ENCODE assay signal across 18 cellular contexts in genomic region chr12:116206828-116207227, GRCh38.
DNase-seq lines count a peak whose midpoint lies in the region; ATAC-seq and TF ChIP-seq lines count a peak whose summit lies in the region.
"Had no signal": no experiment of that assay in that cellular context is flagged by ENCODE, and none has a peak within 500 bp of the region (broad histone marks: within the 10 kb centered on the region; RNA-seq: fewer than 3 reads in every experiment).

No MANE protein-coding gene starts in this region.

- peak; percentile 70 for ATAC-seq in activated CD8-positive, alpha-beta T cell treated with anti-CD3 and anti-CD28 coated beads for 36 hours
- no peak for ATAC-seq in activated CD8-positive, alpha-beta T cell treated with anti-CD3 and anti-CD28 coated beads, Interleukin-2, amount 10 ng/mL, durations not matched to agents 7 days and 5 days
- ATAC-seq in stimulated activated naive CD8-positive, alpha-beta T cell treated with anti-CD3 and anti-CD28 coated beads, Interleukin-15, amount 100 ng/mL, for 72 hours, result peak; percentile 39
- no peak for ATAC-seq in stimulated activated naive CD8-positive, alpha-beta T cell treated with anti-CD3 and anti-CD28 coated beads, Interleukin-15, Interleukin-2, amounts not matched to agents 100 U/mL and 50 U/mL, for 24 hours
- ATAC-seq in naive B cell (ENCODE audit: low read depth in 2 of 2), result no peak
- ATAC-seq in stimulated activated effector memory CD8-positive, alpha-beta T cell treated with anti-CD3 and anti-CD28 coated beads, Interleukin-12 subunit alpha, Interleukin-12 subunit beta, amount 100 ng/mL, for 72 hours, result peak; percentile 62
- ATAC-seq in HG02763 (IDR thresholded peaks at IDR 0.05; ENCODE audit: unreplicated experiment), result no peak

- peaks cover 63% of the 10 kb centered on the region for H3K4me1 Mint-ChIP-seq in activated CD8-positive, alpha-beta T cell treated with anti-CD3 and anti-CD28 coated beads for 36 hours (ENCODE audit: low read depth)
- H3K4me1 Mint-ChIP-seq in activated CD8-positive, alpha-beta T cell treated with anti-CD3 and anti-CD28 coated beads, Interleukin-2, amount 10 ng/mL, durations not matched to agents 7 days and 5 days (ENCODE audit: low read depth), result peaks cover 22% of the 10 kb centered on the region
- peaks cover 69% of the 10 kb centered on the region for H3K4me1 Mint-ChIP-seq in stimulated activated naive CD8-positive, alpha-beta T cell treated with anti-CD3 and anti-CD28 coated beads, Interleukin-15, amount 100 ng/mL, for 72 hours
- H3K4me1 Mint-ChIP-seq in naive B cell, result peaks cover 39 to 56% (median 55%) of the 10 kb centered on the region in 3 donors
- H3K4me1 Mint-ChIP-seq in stimulated activated effector memory CD8-positive, alpha-beta T cell treated with anti-CD3 and anti-CD28 coated beads, Interleukin-12 subunit alpha, Interleukin-12 subunit beta, amount 100 ng/mL, for 72 hours, result peaks cover 40% of the 10 kb centered on the region

- no peak for DNase-seq in activated CD8-positive, alpha-beta T cell treated with anti-CD3 and anti-CD28 coated beads for 36 hours
- no peak for DNase-seq in activated CD8-positive, alpha-beta T cell treated with anti-CD3 and anti-CD28 coated beads, Interleukin-2, amount 10 ng/mL, durations not matched to agents 7 days and 5 days
- DNase-seq in stimulated activated naive CD8-positive, alpha-beta T cell treated with anti-CD3 and anti-CD28 coated beads, Interleukin-15, amount 100 ng/mL, for 72 hours, result no peak
- no peak for DNase-seq in stimulated activated naive CD8-positive, alpha-beta T cell treated with anti-CD3 and anti-CD28 coated beads, Interleukin-15, Interleukin-2, amounts not matched to agents 100 U/mL and 50 U/mL, for 24 hours
- DNase-seq in naive B cell, result no peak
- no peak for DNase-seq in stimulated activated effector memory CD8-positive, alpha-beta T cell treated with anti-CD3 and anti-CD28 coated beads, Interleukin-12 subunit alpha, Interleukin-12 subunit beta, amount 100 ng/mL, for 72 hours (ENCODE audit: low spot score in 2 of 2)
- no peak for DNase-seq in C1 segment of cervical spinal cord (lab: John Stamatoyannopoulos, UW)
- DNase-seq: 8988T; ACHN; AML-193; BE2C; Calu3; CD4-positive, alpha-beta memory T cell; COR-L47; DND-41; GOT3; HFFc6 had no signal

- H3K27ac Mint-ChIP-seq in activated CD8-positive, alpha-beta T cell treated with anti-CD3 and anti-CD28 coated beads for 36 hours, result no peak overlapping the region
- H3K27ac Mint-ChIP-seq in activated CD8-positive, alpha-beta T cell treated with anti-CD3 and anti-CD28 coated beads, Interleukin-2, amount 10 ng/mL, durations not matched to agents 7 days and 5 days, result no peak overlapping the region
- peak overlapping the region in 1 of 2 donors; percentile 59 for H3K27ac Mint-ChIP-seq in stimulated activated naive CD8-positive, alpha-beta T cell treated with anti-CD3 and anti-CD28 coated beads, Interleukin-15, amount 100 ng/mL, for 72 hours
- H3K27ac Mint-ChIP-seq in naive B cell, result peak overlapping the region in 4 of 6 donors; percentile 25 to 78 (median 60)
- H3K27ac Mint-ChIP-seq in stimulated activated effector memory CD8-positive, alpha-beta T cell treated with anti-CD3 and anti-CD28 coated beads, Interleukin-12 subunit alpha, Interleukin-12 subunit beta, amount 100 ng/mL, for 72 hours, result no peak overlapping the region
- H3K27ac Mint-ChIP-seq: HFFc6 had no signal

- peaks cover 7% of the 10 kb centered on the region for H3K36me3 Mint-ChIP-seq in activated CD8-positive, alpha-beta T cell treated with anti-CD3 and anti-CD28 coated beads for 36 hours (ENCODE audit: low read depth)
- H3K36me3 Mint-ChIP-seq in activated CD8-positive, alpha-beta T cell treated with anti-CD3 and anti-CD28 coated beads, Interleukin-2, amount 10 ng/mL, durations not matched to agents 7 days and 5 days (ENCODE audit: low read depth), result peaks cover 9% of the 10 kb centered on the region
- H3K36me3 Mint-ChIP-seq in naive B cell, result no peaks in the 10 kb centered on the region
- H3K36me3 Mint-ChIP-seq in stimulated activated effector memory CD8-positive, alpha-beta T cell treated with anti-CD3 and anti-CD28 coated beads, Interleukin-12 subunit alpha, Interleukin-12 subunit beta, amount 100 ng/mL, for 72 hours, result no peaks in the 10 kb centered on the region

- CTCF ChIA-PET in activated CD8-positive, alpha-beta T cell treated with anti-CD3 and anti-CD28 coated beads for 36 hours (lab: Charles Lee), result interaction anchor here (1.0 to 2.1 kb wide), 2 partner anchors 9 to 11 kb away, joined by 3 to 12 read pairs; no protein-coding TSS in a partner anchor
- CTCF ChIA-PET in activated CD8-positive, alpha-beta T cell treated with anti-CD3 and anti-CD28 coated beads, Interleukin-2, amount 10 ng/mL, durations not matched to agents 7 days and 5 days (lab: Charles Lee), result interaction anchor here (2.0 kb wide), 1 partner anchor 10 kb away, joined by 7 read pairs; no protein-coding TSS in a partner anchor

- no peaks in the 10 kb centered on the region for H3K27me3 Mint-ChIP-seq in activated CD8-positive, alpha-beta T cell treated with anti-CD3 and anti-CD28 coated beads for 36 hours
- no peaks in the 10 kb centered on the region for H3K27me3 Mint-ChIP-seq in activated CD8-positive, alpha-beta T cell treated with anti-CD3 and anti-CD28 coated beads, Interleukin-2, amount 10 ng/mL, durations not matched to agents 7 days and 5 days (ENCODE audit: low read depth)
- no peaks in the 10 kb centered on the region for H3K27me3 Mint-ChIP-seq in stimulated activated naive CD8-positive, alpha-beta T cell treated with anti-CD3 and anti-CD28 coated beads, Interleukin-15, amount 100 ng/mL, for 72 hours
- no peaks in the 10 kb centered on the region for H3K27me3 Mint-ChIP-seq in naive B cell
- H3K27me3 Mint-ChIP-seq: CD4-positive, alpha-beta memory T cell had no signal

- H3K4me3 Mint-ChIP-seq in activated CD8-positive, alpha-beta T cell treated with anti-CD3 and anti-CD28 coated beads for 36 hours, result no peak overlapping the region
- H3K4me3 Mint-ChIP-seq in activated CD8-positive, alpha-beta T cell treated with anti-CD3 and anti-CD28 coated beads, Interleukin-2, amount 10 ng/mL, durations not matched to agents 7 days and 5 days, result no peak overlapping the region
- no peak overlapping the region for H3K4me3 Mint-ChIP-seq in stimulated activated naive CD8-positive, alpha-beta T cell treated with anti-CD3 and anti-CD28 coated beads, Interleukin-15, amount 100 ng/mL, for 72 hours
- H3K4me3 Mint-ChIP-seq in naive B cell, result no peak overlapping the region
- no peak overlapping the region for H3K4me3 Mint-ChIP-seq in stimulated activated effector memory CD8-positive, alpha-beta T cell treated with anti-CD3 and anti-CD28 coated beads, Interleukin-12 subunit alpha, Interleukin-12 subunit beta, amount 100 ng/mL, for 72 hours
- H3K4me3 Mint-ChIP-seq: HFFc6 had no signal

- POLR2A ChIA-PET in activated CD8-positive, alpha-beta T cell treated with anti-CD3 and anti-CD28 coated beads for 36 hours (lab: Charles Lee), result no interaction called here
- POLR2A ChIA-PET in activated CD8-positive, alpha-beta T cell treated with anti-CD3 and anti-CD28 coated beads, Interleukin-2, amount 10 ng/mL, durations not matched to agents 7 days and 5 days (lab: Charles Lee), result no interaction called here

- intact Hi-C loops in activated CD8-positive, alpha-beta T cell treated with anti-CD3 and anti-CD28 coated beads for 36 hours (cut with micrococcal nuclease), result no loop called here

- no peaks in the 10 kb centered on the region for H3K9me3 Mint-ChIP-seq in activated CD8-positive, alpha-beta T cell treated with anti-CD3 and anti-CD28 coated beads for 36 hours
- no peaks in the 10 kb centered on the region for H3K9me3 Mint-ChIP-seq in activated CD8-positive, alpha-beta T cell treated with anti-CD3 and anti-CD28 coated beads, Interleukin-2, amount 10 ng/mL, durations not matched to agents 7 days and 5 days (ENCODE audit: insufficient read depth)
- no peaks in the 10 kb centered on the region for H3K9me3 Mint-ChIP-seq in stimulated activated naive CD8-positive, alpha-beta T cell treated with anti-CD3 and anti-CD28 coated beads, Interleukin-15, amount 100 ng/mL, for 72 hours
- H3K9me3 Mint-ChIP-seq in naive B cell, result no peaks in the 10 kb centered on the region
- no peaks in the 10 kb centered on the region for H3K9me3 Mint-ChIP-seq in stimulated activated effector memory CD8-positive, alpha-beta T cell treated with anti-CD3 and anti-CD28 coated beads, Interleukin-12 subunit alpha, Interleukin-12 subunit beta, amount 100 ng/mL, for 72 hours
- H3K9me3 Mint-ChIP-seq: CD4-positive, alpha-beta memory T cell; HFFc6 had no signal

- TF ChIP-seq CTCF in activated CD8-positive, alpha-beta T cell treated with anti-CD3 and anti-CD28 coated beads for 36 hours (IDR thresholded peaks at IDR 0.05), result no peak

Comparison
In these comparisons a context has a peak if more than half of its experiments do, and no peak if none do; other contexts are left out.
1. ATAC-seq: peak in activated CD8-positive, alpha-beta T cell treated with anti-CD3 and anti-CD28 coated beads for 36 hours (single experiment), stimulated activated naive CD8-positive, alpha-beta T cell treated with anti-CD3 and anti-CD28 coated beads, Interleukin-15, amount 100 ng/mL, for 72 hours (single experiment) and stimulated activated effector memory CD8-positive, alpha-beta T cell treated with anti-CD3 and anti-CD28 coated beads, Interleukin-12 subunit alpha, Interleukin-12 subunit beta, amount 100 ng/mL, for 72 hours (single experiment); none in activated CD8-positive, alpha-beta T cell treated with anti-CD3 and anti-CD28 coated beads, Interleukin-2, amount 10 ng/mL, durations not matched to agents 7 days and 5 days (single experiment), stimulated activated naive CD8-positive, alpha-beta T cell treated with anti-CD3 and anti-CD28 coated beads, Interleukin-15, Interleukin-2, amounts not matched to agents 100 U/mL and 50 U/mL, for 24 hours (single experiment), naive B cell (0 of 2) and HG02763 (single experiment).
2. H3K27ac Mint-ChIP-seq: peak in naive B cell (4 of 6); none in activated CD8-positive, alpha-beta T cell treated with anti-CD3 and anti-CD28 coated beads for 36 hours (single experiment), activated CD8-positive, alpha-beta T cell treated with anti-CD3 and anti-CD28 coated beads, Interleukin-2, amount 10 ng/mL, durations not matched to agents 7 days and 5 days (single experiment) and stimulated activated effector memory CD8-positive, alpha-beta T cell treated with anti-CD3 and anti-CD28 coated beads, Interleukin-12 subunit alpha, Interleukin-12 subunit beta, amount 100 ng/mL, for 72 hours (single experiment).